Comparison of ENCODE assay signal across 19 cellular contexts in genomic region chr7:51280156-51280555, GRCh38. TPM values are rescaled to one million over a fixed set of nuclear protein-coding genes. Genes with fewer than 3 reads are reported as not detected.
DNase-seq lines count a peak whose midpoint lies in the region; TF ChIP-seq lines count a peak whose summit lies in the region.
"Had no signal": no experiment of that assay in that cellular context is flagged by ENCODE, and none has a peak within 500 bp of the region (broad histone marks: within the 10 kb centered on the region; RNA-seq: fewer than 3 reads in every experiment).

No MANE protein-coding gene starts in this region.

- H3K27me3 ChIP-seq in endocrine pancreas (ENCODE audit: control insufficient read depth, insufficient read depth, low read length) (no peaks in the 10 kb centered on the region), skeletal muscle tissue (ENCODE audit: control insufficient read depth in 3 of 3, insufficient read depth in 3 of 3, low read length in 3 of 3) (no peaks in the 10 kb centered on the region)
- H3K27me3 ChIP-seq: MG63 had no signal

- H3K27me3 Mint-ChIP-seq in CD14-positive monocyte (ENCODE audit: low read depth in 3 of 3): peaks cover 4 to 9% (median 6%) of the 10 kb centered on the region in 3 donors

- no peak for TF ChIP-seq CTCF in CD14-positive monocyte (IDR thresholded peaks at IDR 0.05)

- no peak overlapping the region for H3K4me3 Mint-ChIP-seq in CD14-positive monocyte
- H3K4me3 Mint-ChIP-seq: HFFc6 had no signal

- H3K36me3 ChIP-seq in endocrine pancreas (ENCODE audit: control insufficient read depth, insufficient read depth, low read length) (no peaks in the 10 kb centered on the region), skeletal muscle tissue (ENCODE audit: control insufficient read depth in 3 of 3, insufficient read depth in 3 of 3, low read length in 3 of 3) (no peaks in the 10 kb centered on the region)
- H3K36me3 ChIP-seq: MG63 had no signal

- peak overlapping the region; percentile 89 for H3K27ac ChIP-seq in skeletal muscle tissue (ENCODE audit: low read depth, low read length)
- H3K27ac ChIP-seq: A549, RWPE1 had no signal

- intact Hi-C loops in CD14-positive monocyte (cut with micrococcal nuclease): no loop called here

- H3K4me3 ChIP-seq in endocrine pancreas (ENCODE audit: control insufficient read depth, insufficient read depth, low read length) (peak overlapping the region; percentile 41), skeletal muscle tissue (ENCODE audit: low read length in 3 of 3) (peak overlapping the region in 1 of 3 donors; percentile 2)
- H3K4me3 ChIP-seq: A549, MG63 had no signal

- H3K36me3 Mint-ChIP-seq in CD14-positive monocyte: no peaks in the 10 kb centered on the region

- no peaks in the 10 kb centered on the region for H3K4me1 Mint-ChIP-seq in CD14-positive monocyte

- H3K9me3 ChIP-seq in endocrine pancreas (ENCODE audit: control insufficient read depth, low read length) (no peaks in the 10 kb centered on the region), skeletal muscle tissue (ENCODE audit: control insufficient read depth in 3 of 3, low read length in 3 of 3) (no peaks in the 10 kb centered on the region)
- H3K9me3 ChIP-seq: A549, MG63 had no signal

- no peak overlapping the region for H3K9ac ChIP-seq in endocrine pancreas (ENCODE audit: control insufficient read depth, insufficient read depth, low read length)
- peak overlapping the region; percentile 4 to 64 (median 63) for H3K9ac ChIP-seq in skeletal muscle tissue (ENCODE audit: low read depth in 1 of 3, low read length in 3 of 3)

- peaks cover 0 to 16% (median 11%) of the 10 kb centered on the region in 7 donors for H3K9me3 Mint-ChIP-seq in CD14-positive monocyte
- H3K9me3 Mint-ChIP-seq: HFFc6 had no signal

- H3K4me1 ChIP-seq in endocrine pancreas (ENCODE audit: control insufficient read depth, insufficient read depth, low read length): peaks cover 24% of the 10 kb centered on the region
- peaks cover 31 to 40% (median 36%) of the 10 kb centered on the region in 3 donors for H3K4me1 ChIP-seq in skeletal muscle tissue (ENCODE audit: control insufficient read depth in 3 of 3, insufficient read depth in 3 of 3, low read length in 3 of 3)
- H3K4me1 ChIP-seq: A549 had no signal

- H3K27ac Mint-ChIP-seq in CD14-positive monocyte: no peak overlapping the region
- H3K27ac Mint-ChIP-seq: HFFc6 had no signal

- DNase-seq in NCI-H748 (lab: John Stamatoyannopoulos, UW; ENCODE audit: unreplicated experiment) (peak; percentile 15), NCI-H748 treated with DMSO at 0.1 percent for 48 hours (lab: John Stamatoyannopoulos, UW) (no peak), NCI-H69 (lab: John Stamatoyannopoulos, UW) (peak; percentile 53), cerebellar cortex (ENCODE audit: low spot score) (no peak), CD14-positive monocyte (ENCODE audit: low spot score) (no peak), COLO829 (ENCODE audit: low spot score) (no peak)
- DNase-seq: Caco-2, DMS53, HFFc6, IMR-90, Karpas-422, MG63, NCI-H1092, NCI-H446, PC-3 had no signal

RNA-seq across cellular contexts. Expression of gene COBL, which starts 36.5 kb away (rescaled TPM):
- 53.2 TPM for total RNA-seq in skeletal muscle tissue
- polyA plus RNA-seq in CD14-positive monocyte: not detected
- total RNA-seq: HFFc6 had no signal
- polyA plus RNA-seq: IMR-90 had no signal

Comparison
In these comparisons a context has a peak if more than half of its experiments do, and no peak if none do; other contexts are left out.
1. DNase-seq: peak in NCI-H748 (single experiment) and NCI-H69 (single experiment); none in NCI-H748 treated with DMSO at 0.1 percent for 48 hours (single experiment), cerebellar cortex (single experiment), CD14-positive monocyte (single experiment) and COLO829 (single experiment).